Comparison of ENCODE assay signal across 21 cellular contexts in the genomic region with DNA sequence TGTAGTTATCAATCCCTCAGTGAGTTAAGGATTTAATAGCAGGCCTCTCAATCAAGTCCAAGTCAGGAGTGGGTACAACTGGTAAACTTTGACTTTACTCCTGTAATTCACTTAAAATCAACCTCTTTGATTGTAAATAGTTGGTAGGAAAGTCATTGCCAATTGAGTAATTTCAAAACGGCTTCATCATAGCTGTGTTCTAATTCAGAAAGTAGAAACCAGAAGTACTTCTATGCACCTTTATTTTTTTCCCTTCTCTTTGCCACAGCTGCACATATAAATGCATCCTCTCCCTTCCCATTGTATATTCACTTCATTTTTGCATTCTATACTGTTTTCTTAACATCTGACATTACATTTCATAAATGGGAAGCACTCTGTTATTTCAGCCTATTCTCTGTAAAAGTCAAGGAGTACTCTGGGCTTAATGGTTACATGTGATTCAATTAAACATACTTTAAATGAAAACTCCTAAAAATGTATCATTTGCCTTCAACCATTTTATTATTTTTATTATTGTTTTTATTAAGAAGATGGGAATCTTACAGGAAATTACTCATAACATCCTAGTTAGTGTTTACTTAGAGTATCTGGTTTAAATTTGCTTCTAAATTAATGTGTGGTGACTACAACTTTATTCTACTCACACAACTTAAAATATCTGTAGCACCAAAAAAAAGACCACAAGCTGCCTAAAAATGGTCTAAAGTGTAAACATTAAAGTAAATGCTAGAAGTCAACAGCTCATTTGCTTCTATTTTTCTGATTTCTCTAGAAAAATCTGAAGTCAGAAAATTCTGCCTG.
DNase-seq lines count a peak whose midpoint lies in the region; TF ChIP-seq lines count a peak whose summit lies in the region.
"Had no signal": no experiment of that assay in that cellular context is flagged by ENCODE, and none has a peak within 500 bp of the region (broad histone marks: within the 10 kb centered on the region; RNA-seq: fewer than 3 reads in every experiment).

No MANE protein-coding gene starts in this region.

- no peak overlapping the region for H3K27ac Mint-ChIP-seq in activated naive CD4-positive, alpha-beta T cell treated with anti-CD3 and anti-CD28 coated beads for 36 hours
- H3K27ac Mint-ChIP-seq: activated CD4-positive, alpha-beta T cell treated with anti-CD3 and anti-CD28 coated beads, Interleukin-2, amount 10 ng/mL, durations not matched to agents 7 days and 5 days; activated naive CD8-positive, alpha-beta T cell had no signal

- no peaks in the 10 kb centered on the region for H3K9me3 Mint-ChIP-seq in activated naive CD4-positive, alpha-beta T cell treated with anti-CD3 and anti-CD28 coated beads for 36 hours
- H3K9me3 Mint-ChIP-seq: activated CD4-positive, alpha-beta T cell treated with anti-CD3 and anti-CD28 coated beads, Interleukin-2, amount 10 ng/mL, durations not matched to agents 7 days and 5 days had no signal

- H3K9ac ChIP-seq in SK-N-MC (ENCODE audit: insufficient read length): no peak overlapping the region

- intact Hi-C loops in activated naive CD4-positive, alpha-beta T cell treated with anti-CD3 and anti-CD28 coated beads for 36 hours (cut with micrococcal nuclease): no loop called here

- no peaks in the 10 kb centered on the region for H3K36me3 ChIP-seq in SK-N-MC (ENCODE audit: insufficient read depth, low read length)
- H3K36me3 ChIP-seq: ascending aorta had no signal

- in situ Hi-C loops in GM13976 (cut with MboI; ENCODE audit: low sequenced_read_pairs, unreplicated experiment): no loop called here

- peaks cover 7% of the 10 kb centered on the region for H3K4me1 Mint-ChIP-seq in activated naive CD4-positive, alpha-beta T cell treated with anti-CD3 and anti-CD28 coated beads for 36 hours (ENCODE audit: low read depth)
- H3K4me1 Mint-ChIP-seq: activated CD4-positive, alpha-beta T cell treated with anti-CD3 and anti-CD28 coated beads, Interleukin-2, amount 10 ng/mL, durations not matched to agents 7 days and 5 days had no signal

- TF ChIP-seq CTCF in GM13976 (IDR thresholded peaks at IDR 0.05; ENCODE audit: borderline replicate concordance, control extremely low read depth, extremely low read depth, insufficient read depth, missing control alignments): no peak

- H3K4me3 ChIP-seq in SK-N-MC: no peak overlapping the region
- H3K4me3 ChIP-seq: ascending aorta, hepatocyte, psoas muscle, tibial nerve had no signal

- no peak overlapping the region for H3K4me3 Mint-ChIP-seq in activated naive CD4-positive, alpha-beta T cell treated with anti-CD3 and anti-CD28 coated beads for 36 hours
- H3K4me3 Mint-ChIP-seq: activated CD4-positive, alpha-beta T cell treated with anti-CD3 and anti-CD28 coated beads, Interleukin-2, amount 10 ng/mL, durations not matched to agents 7 days and 5 days; activated naive CD8-positive, alpha-beta T cell had no signal

- peak overlapping the region; percentile 61 for H3K27ac ChIP-seq in SK-N-MC
- H3K27ac ChIP-seq: ascending aorta, C4-2B, epithelial cell of prostate, hepatocyte, psoas muscle, tibial nerve had no signal

- CTCF ChIA-PET in activated naive CD4-positive, alpha-beta T cell treated with anti-CD3 and anti-CD28 coated beads for 36 hours (lab: Charles Lee): no interaction called here

- peaks cover 1% of the 10 kb centered on the region for H3K36me3 Mint-ChIP-seq in activated naive CD4-positive, alpha-beta T cell treated with anti-CD3 and anti-CD28 coated beads for 36 hours (ENCODE audit: low read depth)

- no peaks in the 10 kb centered on the region for H3K27me3 Mint-ChIP-seq in activated naive CD4-positive, alpha-beta T cell treated with anti-CD3 and anti-CD28 coated beads for 36 hours (ENCODE audit: low read depth)
- H3K27me3 Mint-ChIP-seq: activated CD4-positive, alpha-beta T cell treated with anti-CD3 and anti-CD28 coated beads, Interleukin-2, amount 10 ng/mL, durations not matched to agents 7 days and 5 days; activated naive CD8-positive, alpha-beta T cell had no signal

- DNase-seq in GM13976 (ENCODE audit: low spot score) (peak; percentile 20), HCEC 1CT (peak; percentile 29), SK-N-MC (ENCODE audit: low read depth, low spot score) (no peak), lung microvascular endothelial cell (ENCODE audit: low read depth in 2 of 2) (peak; percentile 16 to 22), SIG-M5 treated with dmso at 0.1 percent for 504 hours (lab: John Stamatoyannopoulos, UW; ENCODE audit: unreplicated experiment) (no peak), amniotic stem cell (lab: John Stamatoyannopoulos, UW) (no peak)
- no peak for DNase-seq in effector CD8-positive, alpha-beta T cell (lab: John Stamatoyannopoulos, UW)
- DNase-seq in activated naive CD4-positive, alpha-beta T cell treated with anti-CD3 and anti-CD28 coated beads for 36 hours: no peak
- DNase-seq: activated CD4-positive, alpha-beta T cell treated with anti-CD3 and anti-CD28 coated beads, Interleukin-2, amount 10 ng/mL, durations not matched to agents 7 days and 5 days; Calu3; foreskin melanocyte; mesenchymal stem cell; NCI-H526 treated with DMSO at 0.1 percent for 48 hours; psoas muscle; T1000 had no signal

- no peaks in the 10 kb centered on the region for H3K9me3 ChIP-seq in SK-N-MC (ENCODE audit: low read depth, low read length)
- H3K9me3 ChIP-seq: ascending aorta, psoas muscle had no signal

Comparison
In these comparisons a context has a peak if more than half of its experiments do, and no peak if none do; other contexts are left out.
1. DNase-seq: peak in GM13976 (single experiment), HCEC 1CT (single experiment) and lung microvascular endothelial cell (2 of 2); none in SK-N-MC (single experiment), effector CD8-positive, alpha-beta T cell (single experiment), activated naive CD4-positive, alpha-beta T cell treated with anti-CD3 and anti-CD28 coated beads for 36 hours (single experiment), SIG-M5 treated with dmso at 0.1 percent for 504 hours (single experiment) and amniotic stem cell (single experiment).